13 cellular contexts compared by ENCODE assay signal in genomic region chr13:95530178-95530577, GRCh38. TPM values are rescaled to one million over a fixed set of nuclear protein-coding genes. Genes with fewer than 3 reads are reported as not detected.
DNase-seq lines count a peak whose midpoint lies in the region; ATAC-seq, FAIRE-seq and TF ChIP-seq lines count a peak whose summit lies in the region.
"Had no signal": no experiment of that assay in that cellular context is flagged by ENCODE, and none has a peak within 500 bp of the region (broad histone marks: within the 10 kb centered on the region; RNA-seq: fewer than 3 reads in every experiment).

No MANE protein-coding gene starts in this region.

- no peak overlapping the region for H3K27ac Mint-ChIP-seq in activated CD4-positive, alpha-beta memory T cell treated with anti-CD3 and anti-CD28 coated beads for 36 hours

- no peaks in the 10 kb centered on the region for H3K36me3 Mint-ChIP-seq in activated CD4-positive, alpha-beta memory T cell treated with anti-CD3 and anti-CD28 coated beads for 36 hours

- H3K4me3 Mint-ChIP-seq in activated CD4-positive, alpha-beta memory T cell treated with anti-CD3 and anti-CD28 coated beads for 36 hours = no peak overlapping the region

- no peaks in the 10 kb centered on the region for H3K9me3 ChIP-seq in left lung
- H3K9me3 ChIP-seq: Caco-2, gastroesophageal sphincter, neutrophil, Peyer's patch had no signal

- DNase-seq in EH (ENCODE audit: low read depth) (peak; percentile 13), NCI-H187 (lab: John Stamatoyannopoulos, UW) (peak; percentile 49 to 76), SW480 (ENCODE audit: low spot score) (peak; percentile 65), left lung (peak in 1 of 2 donors; percentile 65), GM20000 (ENCODE audit: low spot score) (no peak), GM19239 (ENCODE audit: insufficient read length, low spot score) (no peak)
- DNase-seq in activated CD4-positive, alpha-beta memory T cell treated with anti-CD3 and anti-CD28 coated beads for 36 hours = no peak
- DNase-seq: activated T-cell treated with anti-CD3 and anti-CD28 coated beads for 4 hours, Caco-2, Peyer's patch had no signal

- no peak for FAIRE-seq in GM19239 (lab: Jason Lieb, UNC)

- ATAC-seq in left lung = peak; percentile 89
- no peak for ATAC-seq in HG03442 (IDR thresholded peaks at IDR 0.05; ENCODE audit: unreplicated experiment)
- ATAC-seq: gastroesophageal sphincter had no signal

- no peaks in the 10 kb centered on the region for H3K9me3 Mint-ChIP-seq in activated CD4-positive, alpha-beta memory T cell treated with anti-CD3 and anti-CD28 coated beads for 36 hours

- TF ChIP-seq CTCF in left lung (IDR thresholded peaks at IDR 0.05) (no peak), GM20000 (IDR thresholded peaks at IDR 0.05; ENCODE audit: extremely low read depth, missing control alignments) (no peak)

- H3K27ac ChIP-seq in left lung = no peak overlapping the region
- H3K27ac ChIP-seq: gastroesophageal sphincter, neutrophil, Peyer's patch had no signal

- no peaks in the 10 kb centered on the region for H3K4me1 ChIP-seq in left lung
- H3K4me1 ChIP-seq: Caco-2, gastroesophageal sphincter, Peyer's patch had no signal

- no peaks in the 10 kb centered on the region for H3K36me3 ChIP-seq in left lung
- H3K36me3 ChIP-seq: gastroesophageal sphincter, neutrophil, Peyer's patch had no signal

- POLR2A ChIA-PET in activated CD4-positive, alpha-beta memory T cell treated with anti-CD3 and anti-CD28 coated beads for 36 hours (lab: Charles Lee) = no interaction called here

- peaks cover 14% of the 10 kb centered on the region for H3K27me3 Mint-ChIP-seq in activated CD4-positive, alpha-beta memory T cell treated with anti-CD3 and anti-CD28 coated beads for 36 hours

- H3K4me3 ChIP-seq in left lung = no peak overlapping the region
- H3K4me3 ChIP-seq: gastroesophageal sphincter, Peyer's patch had no signal

- CTCF ChIA-PET in activated CD4-positive, alpha-beta memory T cell treated with anti-CD3 and anti-CD28 coated beads for 36 hours (lab: Charles Lee) = no interaction called here

- H3K27me3 ChIP-seq in left lung = no peaks in the 10 kb centered on the region
- H3K27me3 ChIP-seq: neutrophil, Peyer's patch had no signal

- peaks cover 1% of the 10 kb centered on the region for H3K4me1 Mint-ChIP-seq in activated CD4-positive, alpha-beta memory T cell treated with anti-CD3 and anti-CD28 coated beads for 36 hours (ENCODE audit: low read depth)

- intact Hi-C loops in left lung (cut with DNase I) = loop anchor here in 1 of 2 donors (10.0 kb wide), 1 partner anchor 315 kb away; no protein-coding TSS in a partner anchor
- intact Hi-C loops in activated CD4-positive, alpha-beta memory T cell treated with anti-CD3 and anti-CD28 coated beads for 36 hours (cut with micrococcal nuclease) = no loop called here

RNA-seq across cellular contexts. Expression of gene CLDN10, which starts 22.3 kb away (rescaled TPM):
- total RNA-seq in left lung = 1 to 10 TPM; 1.3 to 1.9 TPM
- not detected for total RNA-seq in activated CD4-positive, alpha-beta memory T cell treated with anti-CD3 and anti-CD28 coated beads for 36 hours
- total RNA-seq: Caco-2 had no signal

Comparison
In these comparisons a context has a peak if more than half of its experiments do, and no peak if none do; other contexts are left out.
1. DNase-seq: peak in EH (single experiment), NCI-H187 (2 of 2) and SW480 (single experiment); none in GM20000 (single experiment), activated CD4-positive, alpha-beta memory T cell treated with anti-CD3 and anti-CD28 coated beads for 36 hours (single experiment) and GM19239 (single experiment).